1 cellular context compared by ENCODE assay signal in genomic region chr9:75451045-75451444, GRCh38.
TF ChIP-seq lines count a peak whose summit lies in the region.

No MANE protein-coding gene starts in this region.

TF ChIP-seq in H1, 55 proteins besides CTCF, POLR2A, EP300 and RAD21:
- no peak for TF ChIP-seq SAP30 (IDR thresholded peaks at IDR 0.05; ENCODE audit: insufficient read depth, insufficient replicate concordance, low read length)
